Comparison of ENCODE assay signal across 8 cellular contexts in the genomic region with DNA sequence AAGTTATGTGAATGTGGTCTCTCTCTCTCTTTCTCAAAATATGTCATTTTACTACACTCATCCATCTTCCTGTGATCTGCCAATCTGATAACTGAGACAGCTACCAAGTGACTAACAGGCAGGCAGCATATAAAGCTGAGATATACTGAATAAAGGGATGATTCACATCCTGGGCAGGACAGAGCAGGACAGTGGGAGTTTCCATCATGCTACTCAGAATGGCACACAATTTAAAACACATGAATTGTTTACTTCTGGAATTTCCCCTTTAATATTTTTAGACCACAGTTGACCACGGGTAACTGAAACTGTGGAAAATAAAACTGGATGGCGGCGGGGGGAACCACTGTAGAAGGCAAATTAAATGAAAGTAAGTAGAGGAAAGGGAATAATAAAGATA. TPM values are rescaled to one million over a fixed set of nuclear protein-coding genes. Genes with fewer than 3 reads are reported as not detected.
DNase-seq lines count a peak whose midpoint lies in the region; ATAC-seq and TF ChIP-seq lines count a peak whose summit lies in the region.

No MANE protein-coding gene starts in this region.

- H3K27ac ChIP-seq in transverse colon (no peak overlapping the region), vagina (no peak overlapping the region)

- 32 to 75% methylated on average over 3 of the region's 3 CpGs for WGBS in transverse colon (ENCODE audit: low coverage in 1 of 2), 2 donors

- no peaks in the 10 kb centered on the region for H3K9me3 ChIP-seq in transverse colon
- H3K9me3 ChIP-seq in vagina, result no peaks in the 10 kb centered on the region

- peak; percentile 54 for ATAC-seq in GM21528 (IDR thresholded peaks at IDR 0.05; ENCODE audit: low FRiP score, unreplicated experiment)

- TF ChIP-seq POLR2A in transverse colon (IDR thresholded peaks at IDR 0.05) (no peak), vagina (IDR thresholded peaks at IDR 0.05) (no peak)

- no peak overlapping the region for H3K4me3 ChIP-seq in choroid plexus epithelial cell (ENCODE audit: low read depth, low read length)
- H3K4me3 ChIP-seq in transverse colon, result no peak overlapping the region
- H3K4me3 ChIP-seq in vagina, result no peak overlapping the region

- TF ChIP-seq CTCF in choroid plexus epithelial cell (conservative IDR thresholded peaks at IDR 0.05; ENCODE audit: low read depth, low read length), result no peak
- TF ChIP-seq CTCF in transverse colon (IDR thresholded peaks at IDR 0.05), result no peak
- no peak for TF ChIP-seq CTCF in vagina (IDR thresholded peaks at IDR 0.05)

- DNase-seq in ELR (ENCODE audit: low read depth) (peak; percentile 92), HT-29 (ENCODE audit: low spot score) (peak; percentile 25), choroid plexus epithelial cell (ENCODE audit: low read depth) (peak; percentile 81), COLO668 (lab: John Stamatoyannopoulos, UW; ENCODE audit: unreplicated experiment) (no peak), transverse colon (no peak), NCI-H526 treated with DMSO at 0.1 percent for 48 hours (lab: John Stamatoyannopoulos, UW) (no peak), vagina (ENCODE audit: extremely low spot score in 2 of 2) (no peak)

- H3K36me3 ChIP-seq in transverse colon, result no peaks in the 10 kb centered on the region
- no peaks in the 10 kb centered on the region for H3K36me3 ChIP-seq in vagina

- TF ChIP-seq EP300 in transverse colon (IDR thresholded peaks at IDR 0.05; ENCODE audit: low read depth), result no peak

- H3K27me3 ChIP-seq in transverse colon, result no peaks in the 10 kb centered on the region
- no peaks in the 10 kb centered on the region for H3K27me3 ChIP-seq in vagina

- H3K4me1 ChIP-seq in transverse colon, result no peaks in the 10 kb centered on the region
- H3K4me1 ChIP-seq in vagina, result peaks cover 11% of the 10 kb centered on the region

- in situ Hi-C loops in transverse colon (cut with MboI; ENCODE audit: low pct_ligation_motif_present in 1 of 4, low pct_unique_long_range_greater_than_20kb in 1 of 4, low sequenced_read_pairs in 3 of 4), result no loop called here

- intact Hi-C loops in transverse colon (cut with DNase I; ENCODE audit: low total_unique reads) (no loop called here), vagina (cut with DNase I) (no loop called here)

RNA-seq across cellular contexts. Expression of a gene that starts 58.6 kb away (rescaled TPM):
- 44.1 and 55.1 TPM in 2 replicates for total RNA-seq in HT-29 (2014; rRNA removed; shearing (Covaris generic))
- 10 to 100 TPM in 3 of 4 donors, 1 to 10 TPM in 1; 3.4 to 35.9 (median 24.9) TPM for total RNA-seq in transverse colon
- total RNA-seq in vagina, result 40.0 TPM

Comparison
In these comparisons a context has a peak if more than half of its experiments do, and no peak if none do; other contexts are left out.
1. DNase-seq: peak in ELR (single experiment), HT-29 (single experiment) and choroid plexus epithelial cell (single experiment); none in COLO668 (single experiment), transverse colon (single experiment), NCI-H526 treated with DMSO at 0.1 percent for 48 hours (single experiment) and vagina (0 of 2).